8 cellular contexts compared by ENCODE assay signal in the genomic region with DNA sequence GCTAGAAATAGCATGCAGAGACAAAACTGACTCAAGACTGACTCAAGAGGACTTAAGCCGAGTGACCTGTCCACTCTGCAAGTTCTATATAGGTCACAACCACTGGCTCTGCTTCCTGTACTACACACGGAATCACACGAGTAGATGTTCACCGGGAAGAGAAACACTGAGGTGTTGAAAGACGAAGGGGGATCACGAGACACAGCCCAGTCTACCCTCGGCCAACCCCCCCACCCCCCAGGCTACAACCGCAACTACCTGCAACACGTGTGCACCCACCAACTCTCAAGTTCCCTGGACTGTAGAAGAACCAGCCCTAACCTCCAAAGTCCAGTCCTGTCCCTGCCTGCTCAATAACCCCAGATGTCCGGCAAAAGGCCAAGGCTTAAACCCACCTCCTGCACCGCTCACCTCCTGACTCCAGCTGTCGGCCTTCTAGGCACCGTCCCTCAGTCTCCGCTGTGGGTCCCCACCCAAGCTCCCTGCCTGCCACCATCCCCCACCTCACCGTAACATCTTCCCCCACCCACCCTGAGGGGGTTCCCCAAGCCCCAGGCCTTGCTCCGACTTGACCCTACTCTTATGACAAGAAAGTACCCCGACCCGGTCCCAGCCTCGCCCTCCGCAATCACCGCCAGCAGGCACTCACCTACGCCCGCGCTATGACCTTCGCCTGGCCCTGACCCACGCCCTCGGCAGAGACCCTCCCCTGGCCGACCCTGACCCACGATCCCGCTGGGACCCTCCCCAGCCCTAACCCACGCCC. TPM values are rescaled to one million over a fixed set of nuclear protein-coding genes. Genes with fewer than 3 reads are reported as not detected.
DNase-seq lines count a peak whose midpoint lies in the region; ATAC-seq, FAIRE-seq and TF ChIP-seq lines count a peak whose summit lies in the region.

No MANE protein-coding gene starts in this region.

- H3K14ac ChIP-seq in mesenchymal stem cell (ENCODE audit: low read length in 2 of 2): peak overlapping the region; percentile 80 to 95

- peak overlapping the region; percentile 92 for H4K8ac ChIP-seq in mesenchymal stem cell (ENCODE audit: low read length)

- peak; percentile 10 to 24 for ATAC-seq in upper lobe of left lung (ENCODE audit: low FRiP score in 2 of 2)
- ATAC-seq in GM21576 (IDR thresholded peaks at IDR 0.05; ENCODE audit: unreplicated experiment): no peak

- no peak for TF ChIP-seq CTCF in CD14-positive monocyte (IDR thresholded peaks at IDR 0.05)
- no peak for TF ChIP-seq CTCF in upper lobe of left lung (IDR thresholded peaks at IDR 0.05)

- peaks cover 1 to 16% of the 10 kb centered on the region in 2 donors for H3K36me3 Mint-ChIP-seq in CD14-positive monocyte

- peak overlapping the region; percentile 93 for H3K4me2 ChIP-seq in GM23248 (ENCODE audit: unreplicated experiment)
- H3K4me2 ChIP-seq in mesenchymal stem cell (ENCODE audit: low read length, poor library complexity, severe bottlenecking): peak overlapping the region; percentile 90

- no peak for DNase-seq in CD14-positive monocyte (ENCODE audit: low spot score)
- DNase-seq in GM23248: peak; percentile 90
- DNase-seq in RCC 7860 (ENCODE audit: low spot score): peak; percentile 61
- peak; percentile 66 for DNase-seq in dermis blood vessel endothelial cell
- peak; percentile 97 for DNase-seq in mesenchymal stem cell
- DNase-seq in upper lobe of left lung: no peak
- DNase-seq in GF-D8 (lab: John Stamatoyannopoulos, UW): no peak

- 2 to 3% methylated on average over 28 to 31 of the region's 31 CpGs for WGBS in GM23248 (ENCODE audit: low coverage in 1 of 2, low lambda C conversion rate in 2 of 2, missing lambda C conversion rate in 2 of 2), 2 experiments
- 6% methylated on average over 30 of the region's 31 CpGs for WGBS in mesenchymal stem cell
- 3 to 6% methylated on average over 16 to 29 of the region's 31 CpGs for WGBS in upper lobe of left lung, 2 donors

- intact Hi-C loops in CD14-positive monocyte (cut with micrococcal nuclease): loop anchor here in 1 of 2 donors (5.0 to 10.0 kb wide), 2 partner anchors 237 to 361 kb away; no protein-coding TSS in a partner anchor

- H2AFZ ChIP-seq in GM23248 (peak overlapping the region; percentile 61), mesenchymal stem cell (ENCODE audit: low read depth, low read length) (peak overlapping the region; percentile 87)

- peak overlapping the region; percentile 97 for H3K9ac ChIP-seq in GM23248
- H3K9ac ChIP-seq in mesenchymal stem cell (ENCODE audit: low read length): peak overlapping the region; percentile 96

- H2BK120ac ChIP-seq in mesenchymal stem cell (ENCODE audit: low read depth, low read length): no peak overlapping the region

- peaks cover 20% of the 10 kb centered on the region for H3F3A ChIP-seq in GM23248 (ENCODE audit: insufficient read depth)

- peak overlapping the region; percentile 96 for H3K4me3 ChIP-seq in GM23248
- peak overlapping the region; percentile 89 to 95 for H3K4me3 ChIP-seq in mesenchymal stem cell (ENCODE audit: insufficient read depth in 1 of 2, low read depth in 1 of 2, low read length in 2 of 2)
- peak overlapping the region; percentile 97 to 100 (median 98) for H3K4me3 ChIP-seq in upper lobe of left lung

- H3K4me3 Mint-ChIP-seq in CD14-positive monocyte: peak overlapping the region; percentile 96 to 98

- H2AK5ac ChIP-seq in mesenchymal stem cell (ENCODE audit: low read length, severe bottlenecking): no peak overlapping the region

- H3K9me2 ChIP-seq in GM23248 (ENCODE audit: insufficient read depth): no peaks in the 10 kb centered on the region

- H3K4me1 ChIP-seq in GM23248 (ENCODE audit: insufficient read depth): peaks cover 23% of the 10 kb centered on the region
- peaks cover 23% of the 10 kb centered on the region for H3K4me1 ChIP-seq in mesenchymal stem cell (ENCODE audit: control insufficient read depth, insufficient read depth, low read depth, low read length)
- peaks cover 38 to 60% (median 41%) of the 10 kb centered on the region in 4 donors for H3K4me1 ChIP-seq in upper lobe of left lung

- in situ Hi-C loops in GM23248 (cut with MboI): no loop called here

- no peaks in the 10 kb centered on the region for H4K20me1 ChIP-seq in GM23248 (ENCODE audit: insufficient read depth)

- peak overlapping the region; percentile 82 to 93 for H3K18ac ChIP-seq in mesenchymal stem cell (ENCODE audit: low read depth in 1 of 2, low read length in 2 of 2)

- H4K91ac ChIP-seq in mesenchymal stem cell (ENCODE audit: low read length): peak overlapping the region; percentile 98

- peak overlapping the region; percentile 97 for H2BK15ac ChIP-seq in mesenchymal stem cell (ENCODE audit: low read depth, poor library complexity, severe bottlenecking)

- H3K36me3 ChIP-seq in GM23248 (ENCODE audit: low read depth) (no peaks in the 10 kb centered on the region), mesenchymal stem cell (ENCODE audit: control insufficient read depth in 1 of 2, insufficient read depth in 2 of 2, low read depth in 1 of 2, low read length in 2 of 2) (peaks cover 0 to 10% of the 10 kb centered on the region in 2 experiments), upper lobe of left lung (peaks cover 0 to 3% (median 0%) of the 10 kb centered on the region in 4 donors)

- H2BK5ac ChIP-seq in mesenchymal stem cell (ENCODE audit: low read depth, low read length, poor library complexity, severe bottlenecking): no peak overlapping the region

- peaks cover 79% of the 10 kb centered on the region for H3K79me2 ChIP-seq in GM23248 (ENCODE audit: insufficient read depth)

- H3K79me1 ChIP-seq in mesenchymal stem cell (replicated peaks; ENCODE audit: low read length, poor library complexity, severe bottlenecking): peaks cover 9% of the 10 kb centered on the region

- peaks cover 61% of the 10 kb centered on the region for H3K4me1 Mint-ChIP-seq in CD14-positive monocyte

- peak overlapping the region; percentile 84 for H3K27ac ChIP-seq in GM23248
- H3K27ac ChIP-seq in mesenchymal stem cell (ENCODE audit: low read length, poor library complexity, severe bottlenecking): no peak overlapping the region
- peak overlapping the region; percentile 95 to 98 (median 96) for H3K27ac ChIP-seq in upper lobe of left lung

- TF ChIP-seq EP300 in upper lobe of left lung (IDR thresholded peaks at IDR 0.05): no peak

- H3K27me3 ChIP-seq in GM23248 (replicated peaks; ENCODE audit: insufficient read depth) (no peaks in the 10 kb centered on the region), mesenchymal stem cell (ENCODE audit: control insufficient read depth in 1 of 2, insufficient read depth in 1 of 2, low read length in 2 of 2) (no peaks in the 10 kb centered on the region), upper lobe of left lung (no peaks in the 10 kb centered on the region)

- H3K9me3 Mint-ChIP-seq in CD14-positive monocyte: no peaks in the 10 kb centered on the region

- H3K9me3 ChIP-seq in GM23248 (ENCODE audit: low read depth) (no peaks in the 10 kb centered on the region), mesenchymal stem cell (ENCODE audit: control insufficient read depth, low read length) (no peaks in the 10 kb centered on the region), upper lobe of left lung (no peaks in the 10 kb centered on the region)

- H3K4ac ChIP-seq in mesenchymal stem cell (ENCODE audit: low read depth in 1 of 2, low read length in 2 of 2): peak overlapping the region; percentile 75 to 99

- peak overlapping the region; percentile 96 to 99 (median 97) for H3K27ac Mint-ChIP-seq in CD14-positive monocyte

- peaks cover 0 to 3% (median 3%) of the 10 kb centered on the region in 3 donors for H3K27me3 Mint-ChIP-seq in CD14-positive monocyte (ENCODE audit: low read depth in 3 of 3)

- TF ChIP-seq POLR2A in upper lobe of left lung (IDR thresholded peaks at IDR 0.05): no peak

- H3K23ac ChIP-seq in mesenchymal stem cell (ENCODE audit: low read length in 2 of 2): peak overlapping the region; percentile 96 to 98

- no peak for FAIRE-seq in RCC 7860 (lab: Jason Lieb, UNC)

- peak overlapping the region in 1 of 2 experiments; percentile 55 for H2BK12ac ChIP-seq in mesenchymal stem cell (ENCODE audit: low read length in 2 of 2)

RNA-seq across cellular contexts. Expression of a gene that starts 0.7 kb away (rescaled TPM):
- polyA plus RNA-seq in CD14-positive monocyte (10 to 100 TPM; 40.3 to 54.9 TPM), GM23248 (2016; fragmentation: Nextera tagmentation; extraction: Ambion mirVana) (38.0 and 41.1 TPM in 2 replicates)
- 86.7 and 88.8 TPM in 2 replicates for total RNA-seq in GM23248 (2014; rRNA removed; shearing (Covaris generic))
- total RNA-seq in dermis blood vessel endothelial cell (76.1 and 93.5 TPM in 2 replicates), upper lobe of left lung (100 to 1,000 TPM; 116 to 380 (median 154) TPM)
- 65.4 TPM for polyA plus RNA-seq in mesenchymal stem cell (2013, experiment 1 of 2)
- 63.5 TPM for polyA plus RNA-seq in mesenchymal stem cell (2013, experiment 2 of 2)

RNA-seq across cellular contexts. Expression of a gene that starts 0.9 kb away (rescaled TPM):
- polyA plus RNA-seq in CD14-positive monocyte (10 to 100 TPM; 18.9 to 20.7 TPM), GM23248 (2016; fragmentation: Nextera tagmentation; extraction: Ambion mirVana) (29.8 and 31.2 TPM in 2 replicates)
- 36.5 and 38.3 TPM in 2 replicates for total RNA-seq in GM23248 (2014; rRNA removed; shearing (Covaris generic))
- total RNA-seq in dermis blood vessel endothelial cell (12.6 and 13.5 TPM in 2 replicates), upper lobe of left lung (100 to 1,000 TPM in 1 of 6 donors, 10 to 100 TPM in 5; 24.6 to 126 (median 41.8) TPM)
- 20.5 TPM for polyA plus RNA-seq in mesenchymal stem cell (2013, experiment 1 of 2)
- polyA plus RNA-seq in mesenchymal stem cell (2013, experiment 2 of 2): 23.0 TPM

RNA-seq across cellular contexts. Expression of a gene that starts 42.0 kb away (rescaled TPM):
- 1 to 10 TPM in 1 of 2 donors, under 1 TPM in 1; 0.58 to 2.4 TPM for polyA plus RNA-seq in CD14-positive monocyte
- 16.8 and 18.2 TPM in 2 replicates for total RNA-seq in GM23248 (2014; rRNA removed; shearing (Covaris generic))
- 1.4 and 1.9 TPM in 2 replicates for polyA plus RNA-seq in GM23248 (2016; fragmentation: Nextera tagmentation; extraction: Ambion mirVana)
- total RNA-seq in dermis blood vessel endothelial cell: 28.2 and 28.9 TPM in 2 replicates
- polyA plus RNA-seq in mesenchymal stem cell (2013, experiment 1 of 2): 5.2 TPM
- 5.1 TPM for polyA plus RNA-seq in mesenchymal stem cell (2013, experiment 2 of 2)
- total RNA-seq in upper lobe of left lung: 10 to 100 TPM; 10.7 to 36.7 (median 17.5) TPM

RNA-seq across cellular contexts. Expression of a gene that starts 55.5 kb away (rescaled TPM):
- polyA plus RNA-seq in CD14-positive monocyte (1 to 10 TPM; 6.4 to 8.5 TPM), GM23248 (2016; fragmentation: Nextera tagmentation; extraction: Ambion mirVana) (26.4 and 28.8 TPM in 2 replicates)
- 26.3 and 30.7 TPM in 2 replicates for total RNA-seq in GM23248 (2014; rRNA removed; shearing (Covaris generic))
- total RNA-seq in dermis blood vessel endothelial cell (14.1 and 19.6 TPM in 2 replicates), upper lobe of left lung (100 to 1,000 TPM in 1 of 6 donors, 10 to 100 TPM in 5; 13.5 to 152 (median 55.9) TPM)
- 14.5 TPM for polyA plus RNA-seq in mesenchymal stem cell (2013, experiment 1 of 2)
- polyA plus RNA-seq in mesenchymal stem cell (2013, experiment 2 of 2): 13.8 TPM

Comparison
In these comparisons a context has a peak if more than half of its experiments do, and no peak if none do; other contexts are left out.
1. DNase-seq: peak in GM23248 (single experiment), RCC 7860 (single experiment), dermis blood vessel endothelial cell (single experiment) and mesenchymal stem cell (single experiment); none in CD14-positive monocyte (single experiment), upper lobe of left lung (0 of 2) and GF-D8 (single experiment).
2. Peak in every context shown above with its lines, with median percentiles within 50 percentile points of each other: H3K4me3 ChIP-seq.